26 cellular contexts compared by ENCODE assay signal in genomic region chr1:18329469-18329868, GRCh38.
"Had no signal": no experiment of that assay in that cellular context is flagged by ENCODE, and none has a peak within 500 bp of the region (broad histone marks: within the 10 kb centered on the region; RNA-seq: fewer than 3 reads in every experiment).

No MANE protein-coding gene starts in this region.

- H3K27ac Mint-ChIP-seq: dendritic cell treated with granulocyte-macrophage colony-stimulating factor and Interleukin-4, amounts not matched to agents 40 ng/mL and 50 ng/mL, for 4 days; effector memory CD8-positive, alpha-beta T cell; endodermal cell; mesothelial cell of epicardium had no signal

- H3K36me3 Mint-ChIP-seq: mesothelial cell of epicardium had no signal

- H3K27ac ChIP-seq: colonic mucosa, epithelial cell of prostate, esophagus squamous epithelium, gastrocnemius medialis, heart right ventricle, left lung, lower lobe of right lung had no signal

- H3K4me3 ChIP-seq: colonic mucosa, esophagus squamous epithelium, gastrocnemius medialis, heart right ventricle, left lung, lower lobe of right lung, mucosa of descending colon had no signal

- H3K9me3 Mint-ChIP-seq: dendritic cell treated with granulocyte-macrophage colony-stimulating factor and Interleukin-4, amounts not matched to agents 40 ng/mL and 50 ng/mL, for 4 days; effector memory CD8-positive, alpha-beta T cell; endodermal cell; mesothelial cell of epicardium had no signal

- DNase-seq: colonic mucosa; cortex of kidney; effector CD8-positive, alpha-beta T cell; effector memory CD8-positive, alpha-beta T cell; endodermal cell; erythroblast; esophagus squamous epithelium; foreskin fibroblast; foreskin melanocyte; gastrocnemius medialis; glutamatergic neuron; head of caudate nucleus; heart right ventricle; hippocampal formation; left cardiac atrium; left lung; left ventricle myocardium superior; lower lobe of right lung; mucosa of descending colon had no signal

- H3K4me1 ChIP-seq: colonic mucosa, gastrocnemius medialis, heart right ventricle, left lung, lower lobe of right lung had no signal

- H3K4me3 Mint-ChIP-seq: dendritic cell treated with granulocyte-macrophage colony-stimulating factor and Interleukin-4, amounts not matched to agents 40 ng/mL and 50 ng/mL, for 4 days; effector memory CD8-positive, alpha-beta T cell; endodermal cell; mesothelial cell of epicardium had no signal

- H3K36me3 ChIP-seq: colonic mucosa, esophagus squamous epithelium, gastrocnemius medialis, heart right ventricle, left lung, lower lobe of right lung had no signal

- H3K27me3 ChIP-seq: colonic mucosa had no signal

- H3K9me3 ChIP-seq: colonic mucosa, esophagus squamous epithelium, gastrocnemius medialis, heart right ventricle, left lung, lower lobe of right lung, mucosa of descending colon had no signal

- H3K27me3 Mint-ChIP-seq: dendritic cell treated with granulocyte-macrophage colony-stimulating factor and Interleukin-4, amounts not matched to agents 40 ng/mL and 50 ng/mL, for 4 days had no signal

- FAIRE-seq: endometrium, islet of Langerhans, keratinocyte had no signal

- ATAC-seq: effector memory CD8-positive, alpha-beta T cell; esophagus mucosa; gastrocnemius medialis; heart right ventricle; left cardiac atrium; left lung; left ventricle myocardium superior; lower lobe of right lung; mucosa of descending colon had no signal
